In genomic region chr9:89999176-89999533, GRCh38 we compare ENCODE assay signal across 8 cellular contexts.
A peak's percentile ranks its signal among the peaks of the same experiment; 100 is the strongest.
DNase-seq lines count a peak whose midpoint lies in the region; ATAC-seq, FAIRE-seq and TF ChIP-seq lines count a peak whose summit lies in the region.

No MANE protein-coding gene starts in this region.

- peaks cover 0 to 7% of the 10 kb centered on the region in 2 experiments; a peak in 1 of 5 replicates for H3K27me3 ChIP-seq in HepG2 (ENCODE audit: control insufficient read depth in 1 of 2, insufficient read depth in 2 of 2, low read length in 2 of 2)
- no peaks in the 10 kb centered on the region for H3K27me3 ChIP-seq in thoracic aorta (replicated peaks; ENCODE audit: insufficient read depth)

- no TSS peak for BruUV-seq in HepG2 (replicated peaks; lab: Mats Ljungman, UMichigan)

- TF ChIP-seq CTCF in HepG2 (CRISPR knock-in tag; IDR thresholded peaks at IDR 0.05) (no peak), thoracic aorta (IDR thresholded peaks at IDR 0.05) (no peak)

- H3K4me3 ChIP-seq in HepG2 (replicated peaks in 1 of 3; ENCODE audit: insufficient read depth in 1 of 3, low read depth in 2 of 3, low read length in 3 of 3) (peak overlapping the region in 1 of 3 experiments; percentile 55; a peak in 2 of 6 replicates), thoracic aorta (no peak overlapping the region)

- no peak for TF ChIP-seq RAD21 in HepG2 (CRISPR knock-in tag; IDR thresholded peaks at IDR 0.05)

- H3K4me2 ChIP-seq in HepG2 (ENCODE audit: low read depth, low read length) = peak overlapping the region; percentile 73; the same call in 1 of the 2 replicates

- H4K20me1 ChIP-seq in HepG2 (ENCODE audit: insufficient read depth, low read length) = no peaks in the 10 kb centered on the region

- H3K4me1 ChIP-seq in HepG2 (ENCODE audit: insufficient read depth, low read length) = peaks cover 54% of the 10 kb centered on the region
- peaks cover 22 to 49% of the 10 kb centered on the region in 2 donors for H3K4me1 ChIP-seq in thoracic aorta (ENCODE audit: control insufficient read depth in 1 of 2, low read depth in 2 of 2)

- no peaks in the 10 kb centered on the region for H3K9me3 Mint-ChIP-seq in activated naive CD4-positive, alpha-beta T cell treated with anti-CD3 and anti-CD28 coated beads, Interleukin-2, amount 50 U/mL, for 72 hours

- H3K36me3 ChIP-seq in HepG2 (replicated peaks in 1 of 2; ENCODE audit: control insufficient read depth in 1 of 2, insufficient read depth in 2 of 2, low read length in 2 of 2) (no peaks in the 10 kb centered on the region), thoracic aorta (no peaks in the 10 kb centered on the region)

- no peaks in the 10 kb centered on the region for H3K79me2 ChIP-seq in HepG2 (ENCODE audit: insufficient read depth, low read length)

- intact Hi-C loops in HepG2 (cut with micrococcal nuclease; ENCODE audit: unreplicated experiment) = no loop called here

- H3K27ac Mint-ChIP-seq in activated naive CD4-positive, alpha-beta T cell treated with anti-CD3 and anti-CD28 coated beads, Interleukin-2, amount 50 U/mL, for 72 hours = peak overlapping the region; percentile 94 to 97

- no peak for TF ChIP-seq POLR2A in HepG2 (IDR thresholded peaks at IDR 0.05; ENCODE audit: insufficient read depth in 1 of 2, low read depth in 2 of 2, low read length in 2 of 2)

- TF ChIP-seq EP300 in HepG2 (IDR thresholded peaks at IDR 0.05; ENCODE audit: low read depth in 2 of 2, low read length in 2 of 2) = no peak
- no peak for TF ChIP-seq EP300 in HepG2 (CRISPR knock-in tag; IDR thresholded peaks at IDR 0.05; ENCODE audit: borderline replicate concordance)

- WGBS in HepG2 (ENCODE audit: low lambda C conversion rate) = no CpG with 5 or more reads among the region's 3 CpGs

- peak in 1 of 2 donors; percentile 21 for ATAC-seq in activated naive CD4-positive, alpha-beta T cell treated with anti-CD3 and anti-CD28 coated beads, Interleukin-2, amount 50 U/mL, for 72 hours
- no peak for ATAC-seq in HepG2
- ATAC-seq in thoracic aorta (ENCODE audit: insufficient number of reproducible peaks, low FRiP score, low read depth) = no peak

- H3K9me3 ChIP-seq in HepG2 (ENCODE audit: low read length) = no peaks in the 10 kb centered on the region
- no peaks in the 10 kb centered on the region for H3K9me3 ChIP-seq in thoracic aorta

- in situ Hi-C loops in HepG2 (cut with HindIII; ENCODE audit: extremely low pct_ligation_motif_present, low pct_unique_long_range_greater_than_20kb) = no loop called here

- no peak overlapping the region for H3K9ac ChIP-seq in HepG2 (ENCODE audit: insufficient read depth, low read depth, low read length)

- no peak overlapping the region for H2AFZ ChIP-seq in HepG2 (ENCODE audit: low read length)

- no peak for FAIRE-seq in HepG2 (lab: Jason Lieb, UNC)

- POLR2A ChIA-PET in HepG2 (lab: Yijun Ruan, JAX) = no interaction called here

- CTCF ChIA-PET in HepG2 (lab: Yijun Ruan, JAX; ENCODE audit: low intra/inter-chr PET ratio, low total read pairs) = no interaction called here

- DNase-seq in SHP77 treated with DMSO at 0.1 percent for 48 hours (lab: John Stamatoyannopoulos, UW) (peak; percentile 11), SHP77 (lab: John Stamatoyannopoulos, UW) (no peak), HepG2 (ENCODE audit: low spot score) (no peak), thoracic aorta (ENCODE audit: low spot score) (no peak), OCI-M2 (lab: John Stamatoyannopoulos, UW; ENCODE audit: unreplicated experiment) (no peak), NCI-H524 (lab: John Stamatoyannopoulos, UW) (no peak), GDM1 (lab: John Stamatoyannopoulos, UW) (no peak)
- no peak for DNase-seq in activated naive CD4-positive, alpha-beta T cell treated with anti-CD3 and anti-CD28 coated beads, Interleukin-2, amount 50 U/mL, for 72 hours (ENCODE audit: low spot score in 2 of 2)

- H3K27ac ChIP-seq in HepG2 (ENCODE audit: extremely low read length, insufficient read depth, low read length) = no peak overlapping the region
- peak overlapping the region; percentile 59 to 60 for H3K27ac ChIP-seq in thoracic aorta

- H3K36me3 Mint-ChIP-seq in activated naive CD4-positive, alpha-beta T cell treated with anti-CD3 and anti-CD28 coated beads, Interleukin-2, amount 50 U/mL, for 72 hours = no peaks in the 10 kb centered on the region

TF ChIP-seq in HepG2, 621 proteins besides CTCF, POLR2A, EP300 and RAD21:
- TF ChIP-seq SMARCE1 (IDR thresholded peaks at IDR 0.05; ENCODE audit: borderline replicate concordance) (no peak), MAFK (conservative IDR thresholded peaks at IDR 0.05 in 1 of 2, IDR thresholded peaks at IDR 0.05 in 1 of 2; ENCODE audit: low read length in 2 of 2) (0 out of 4 replicates have a peak, but pooled peaks of 1 of the 2 experiments have one; percentile 1)
